ENCODE assay signal across 8 cellular contexts in genomic region chr10:70664702-70665195, GRCh38.
DNase-seq lines count a peak whose midpoint lies in the region; ATAC-seq and TF ChIP-seq lines count a peak whose summit lies in the region.

No MANE protein-coding gene starts in this region.

- DNase-seq in C1 segment of cervical spinal cord (lab: John Stamatoyannopoulos, UW) = peak in 11 of 14 donors; percentile 34 to 81 (median 68)
- peak; percentile 38 for DNase-seq in NCI-H1105 treated with DMSO at 0.1 percent for 48 hours (lab: John Stamatoyannopoulos, UW)
- DNase-seq in choroid plexus epithelial cell (ENCODE audit: low read depth) = peak; percentile 98
- no peak for DNase-seq in GM19238 (ENCODE audit: insufficient read length, low spot score)

- no peak overlapping the region for H3K9ac ChIP-seq in mucosa of rectum (ENCODE audit: low read depth in 1 of 2, low read length in 2 of 2)

- H3K27me3 ChIP-seq in mucosa of rectum (ENCODE audit: control insufficient read depth in 2 of 2, insufficient read depth in 2 of 2, low read length in 2 of 2) = peaks cover 2% of the 10 kb centered on the region in 2 donors

- H3K36me3 ChIP-seq in mucosa of rectum (ENCODE audit: control insufficient read depth in 2 of 2, insufficient read depth in 2 of 2, low read length in 2 of 2) = no peaks in the 10 kb centered on the region

- peak overlapping the region; percentile 24 to 38 for H3K27ac ChIP-seq in mucosa of rectum (ENCODE audit: low read depth in 2 of 2, low read length in 2 of 2)

- TF ChIP-seq CTCF in choroid plexus epithelial cell (conservative IDR thresholded peaks at IDR 0.05; ENCODE audit: low read depth, low read length) = no peak

- ATAC-seq in HG02840 (IDR thresholded peaks at IDR 0.05; ENCODE audit: low FRiP score, unreplicated experiment) (no peak), HG03175 (IDR thresholded peaks at IDR 0.05; ENCODE audit: unreplicated experiment) (no peak), GM19324 (IDR thresholded peaks at IDR 0.05; ENCODE audit: low FRiP score, unreplicated experiment) (no peak)

- H3K9me3 ChIP-seq in mucosa of rectum (ENCODE audit: control insufficient read depth in 2 of 2, low read length in 2 of 2) = no peaks in the 10 kb centered on the region

- no peaks in the 10 kb centered on the region for H3K4me1 ChIP-seq in mucosa of rectum (ENCODE audit: control insufficient read depth in 2 of 2, insufficient read depth in 2 of 2, low read length in 2 of 2)

- H3K4me3 ChIP-seq in choroid plexus epithelial cell (ENCODE audit: low read depth, low read length) = no peak overlapping the region
- H3K4me3 ChIP-seq in mucosa of rectum (ENCODE audit: low read length in 2 of 2) = no peak overlapping the region
